In the genomic region with DNA sequence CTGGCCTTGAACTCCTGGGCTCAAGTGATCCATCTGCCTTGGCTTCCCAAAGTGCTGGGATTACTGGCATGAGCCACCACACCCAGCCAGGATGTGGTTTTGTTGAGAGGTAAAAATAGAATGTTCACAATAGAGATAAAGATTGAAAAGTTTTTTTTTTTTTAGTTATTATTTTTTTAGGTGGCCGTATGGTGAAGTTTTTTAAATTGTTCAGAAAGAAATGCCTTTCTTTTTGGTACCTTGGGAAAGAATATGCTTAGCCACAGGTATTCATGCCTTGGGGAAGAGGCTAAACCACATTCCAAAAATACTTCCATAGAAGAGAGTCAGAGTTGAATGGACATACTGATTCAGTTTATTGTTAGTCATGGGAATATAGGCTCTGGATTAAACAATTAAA, we compare ENCODE assay signal across 18 cellular contexts.
DNase-seq lines count a peak whose midpoint lies in the region; ATAC-seq and TF ChIP-seq lines count a peak whose summit lies in the region.
"Had no signal": no experiment of that assay in that cellular context is flagged by ENCODE, and none has a peak within 500 bp of the region (broad histone marks: within the 10 kb centered on the region; RNA-seq: fewer than 3 reads in every experiment).

No MANE protein-coding gene starts in this region.

- no peaks in the 10 kb centered on the region for H3K9me3 Mint-ChIP-seq in osteocyte (ENCODE audit: unreplicated experiment)
- H3K9me3 Mint-ChIP-seq: activated naive CD4-positive, alpha-beta T cell treated with anti-CD3 and anti-CD28 coated beads, Interleukin-2, amount 10 ng/mL, durations not matched to agents 7 days and 5 days; CD4-positive, alpha-beta T cell had no signal

- in situ Hi-C loops in GM23248 (cut with MboI): no loop called here

- no peaks in the 10 kb centered on the region for H3K27me3 Mint-ChIP-seq in osteocyte (ENCODE audit: unreplicated experiment)

- peak overlapping the region; percentile 54 for H3K27ac Mint-ChIP-seq in osteocyte (ENCODE audit: unreplicated experiment)
- H3K27ac Mint-ChIP-seq: activated naive CD4-positive, alpha-beta T cell treated with anti-CD3 and anti-CD28 coated beads, Interleukin-2, amount 10 ng/mL, durations not matched to agents 7 days and 5 days; CD4-positive, alpha-beta T cell had no signal

- no peaks in the 10 kb centered on the region for H3K36me3 Mint-ChIP-seq in osteocyte (ENCODE audit: unreplicated experiment)
- H3K36me3 Mint-ChIP-seq: activated naive CD4-positive, alpha-beta T cell treated with anti-CD3 and anti-CD28 coated beads, Interleukin-2, amount 10 ng/mL, durations not matched to agents 7 days and 5 days had no signal

- H3F3A ChIP-seq in GM23248 (ENCODE audit: insufficient read depth): peaks cover 22% of the 10 kb centered on the region; the same call in 1 of the 2 replicates

- H3K79me2 ChIP-seq in GM23248 (ENCODE audit: insufficient read depth): peaks cover 13% of the 10 kb centered on the region; the same call in 1 of the 2 replicates

- no peak for ATAC-seq in GM21367 (IDR thresholded peaks at IDR 0.05; ENCODE audit: unreplicated experiment)

- peak overlapping the region; percentile 41 for H3K4me2 ChIP-seq in GM23248 (ENCODE audit: unreplicated experiment)

- H3K9me2 ChIP-seq in GM23248 (ENCODE audit: insufficient read depth): no peaks in the 10 kb centered on the region

- H3K4me1 ChIP-seq in GM23248 (ENCODE audit: insufficient read depth) (peaks cover 19% of the 10 kb centered on the region), SJSA1 (replicated peaks) (peaks cover 21% of the 10 kb centered on the region)
- H3K4me1 ChIP-seq: esophagus squamous epithelium had no signal

- H3K27me3 ChIP-seq in GM23248 (replicated peaks; ENCODE audit: insufficient read depth) (no peaks in the 10 kb centered on the region), SJSA1 (replicated peaks) (no peaks in the 10 kb centered on the region)

- TF ChIP-seq CTCF in epithelial cell of esophagus (IDR thresholded peaks at IDR 0.05; ENCODE audit: insufficient read depth, low read depth, low read length, missing control alignments) (no peak), osteocyte (IDR thresholded peaks at IDR 0.05) (no peak)

- DNase-seq in GM23248: peak; percentile 88
- peak; percentile 64 to 88 for DNase-seq in SJSA1 (ENCODE audit: low read depth in 1 of 2, low spot score in 2 of 2)
- DNase-seq in epithelial cell of esophagus (ENCODE audit: low read depth): peak; percentile 85
- no peak for DNase-seq in osteocyte (ENCODE audit: extremely low spot score, unreplicated experiment)
- DNase-seq in Ammon's horn (ENCODE audit: low spot score): no peak
- no peak for DNase-seq in NCI-H748 treated with DMSO at 0.1 percent for 48 hours (lab: John Stamatoyannopoulos, UW)
- DNase-seq in islet precursor cell: no peak
- DNase-seq: activated naive CD4-positive, alpha-beta T cell treated with anti-CD3 and anti-CD28 coated beads, Interleukin-2, amount 10 ng/mL, durations not matched to agents 7 days and 5 days; CD4-positive, alpha-beta T cell; esophagus squamous epithelium; NCI-H1436 treated with DMSO at 0.1 percent for 48 hours; NCI-H774; retina; SHP77; stimulated activated CD4-positive, alpha-beta T cell treated with anti-CD3 and anti-CD28 coated beads, Interleukin-4, amount 100 ng/mL, for 4 hours; stimulated activated naive CD4-positive, alpha-beta T cell treated with Interleukin-2 at 50 U/mL for 16 hours had no signal

- WGBS in GM23248 (ENCODE audit: low coverage in 1 of 2, low lambda C conversion rate in 2 of 2, missing lambda C conversion rate in 2 of 2), 2 experiments: 0 to 6% methylated on average over 1 of the region's 1 CpG

- H3K36me3 ChIP-seq in GM23248 (ENCODE audit: low read depth): 0 out of 2 replicates have a peak, but pooled peaks cover 9% of the 10 kb centered on the region
- no peaks in the 10 kb centered on the region for H3K36me3 ChIP-seq in SJSA1
- H3K36me3 ChIP-seq: esophagus squamous epithelium had no signal

- H4K20me1 ChIP-seq in GM23248 (ENCODE audit: insufficient read depth): no peaks in the 10 kb centered on the region

- no peak overlapping the region for H3K4me3 Mint-ChIP-seq in osteocyte (ENCODE audit: unreplicated experiment)
- H3K4me3 Mint-ChIP-seq: activated naive CD4-positive, alpha-beta T cell treated with anti-CD3 and anti-CD28 coated beads, Interleukin-2, amount 10 ng/mL, durations not matched to agents 7 days and 5 days; CD4-positive, alpha-beta T cell had no signal

- H3K27ac ChIP-seq in GM23248 (peak overlapping the region; percentile 89), SJSA1 (peak overlapping the region; percentile 80)
- H3K27ac ChIP-seq: esophagus squamous epithelium, VCaP had no signal

- peaks cover 12% of the 10 kb centered on the region for H3K4me1 Mint-ChIP-seq in osteocyte (ENCODE audit: unreplicated experiment)
- H3K4me1 Mint-ChIP-seq: activated naive CD4-positive, alpha-beta T cell treated with anti-CD3 and anti-CD28 coated beads, Interleukin-2, amount 10 ng/mL, durations not matched to agents 7 days and 5 days had no signal

- H3K9ac ChIP-seq in GM23248: peak overlapping the region; percentile 43

- no peaks in the 10 kb centered on the region for H3K9me3 ChIP-seq in GM23248 (ENCODE audit: low read depth)
- 0 out of 2 replicates have a peak, but pooled peaks cover 4% of the 10 kb centered on the region for H3K9me3 ChIP-seq in SJSA1 (replicated peaks)
- H3K9me3 ChIP-seq: esophagus squamous epithelium had no signal

- no peak overlapping the region for H3K4me3 ChIP-seq in GM23248
- H3K4me3 ChIP-seq in SJSA1: no peak overlapping the region
- no peak overlapping the region for H3K4me3 ChIP-seq in epithelial cell of esophagus (ENCODE audit: low read length)
- H3K4me3 ChIP-seq: esophagus squamous epithelium had no signal

- H2AFZ ChIP-seq in GM23248: no peak overlapping the region

Comparison
In these comparisons a context has a peak if more than half of its experiments do, and no peak if none do; other contexts are left out.
1. DNase-seq: peak in GM23248 (single experiment), SJSA1 (2 of 2) and epithelial cell of esophagus (single experiment); none in osteocyte (single experiment), Ammon's horn (single experiment), NCI-H748 treated with DMSO at 0.1 percent for 48 hours (single experiment) and islet precursor cell (single experiment).